1 cellular context compared by ENCODE assay signal in genomic region chr15:92365079-92365478, GRCh38.
TF ChIP-seq lines count a peak whose summit lies in the region.

No MANE protein-coding gene starts in this region.

TF ChIP-seq in HepG2, 621 proteins besides CTCF, POLR2A, EP300 and RAD21 (continued from another document):
- TF ChIP-seq KDM3A (CRISPR knock-in tag; IDR thresholded peaks at IDR 0.05; ENCODE audit: low read depth) = no peak
- no peak for TF ChIP-seq ZNF570 (CRISPR knock-in tag; IDR thresholded peaks at IDR 0.05; ENCODE audit: borderline replicate concordance)
- TF ChIP-seq FOSL1 (CRISPR knock-in tag; IDR thresholded peaks at IDR 0.05; ENCODE audit: borderline replicate concordance) = peak; percentile 53; the same call in 1 of the 2 replicates
- TF ChIP-seq ZFY (CRISPR knock-in tag; IDR thresholded peaks at IDR 0.05) = no peak
- no peak for TF ChIP-seq ZNF451 (CRISPR knock-in tag; IDR thresholded peaks at IDR 0.05)
- peak; percentile 15; the same call in 1 of the 2 replicates for TF ChIP-seq HNF4A (CRISPR knock-in tag; IDR thresholded peaks at IDR 0.05)
- TF ChIP-seq ARID5B (CRISPR knock-in tag; IDR thresholded peaks at IDR 0.05) = 0 out of 2 replicates have a peak, but pooled peaks have one; percentile 14
- peak; percentile 82 for TF ChIP-seq FOSL2 (CRISPR knock-in tag; IDR thresholded peaks at IDR 0.05)
- TF ChIP-seq SKI (IDR thresholded peaks at IDR 0.05; ENCODE audit: partially characterized antibody) = no peak
- no peak for TF ChIP-seq ZNF224 (CRISPR knock-in tag; IDR thresholded peaks at IDR 0.05)
- no peak for TF ChIP-seq ZNF672 (CRISPR knock-in tag; IDR thresholded peaks at IDR 0.05)
- TF ChIP-seq STAG1 (CRISPR knock-in tag; IDR thresholded peaks at IDR 0.05) = no peak
- TF ChIP-seq HMG20A (CRISPR knock-in tag; IDR thresholded peaks at IDR 0.05; ENCODE audit: borderline replicate concordance) = no peak
